ENCODE assay signal across 15 cellular contexts in genomic region chr3:21540265-21540664, GRCh38.
A peak's percentile ranks its signal among the peaks of the same experiment; 100 is the strongest.
DNase-seq lines count a peak whose midpoint lies in the region; TF ChIP-seq lines count a peak whose summit lies in the region.
"Had no signal": no experiment of that assay in that cellular context is flagged by ENCODE, and none has a peak within 500 bp of the region (broad histone marks: within the 10 kb centered on the region; RNA-seq: fewer than 3 reads in every experiment).

No MANE protein-coding gene starts in this region.

- H3K4me2 ChIP-seq in BLaER1 (peak overlapping the region; percentile 87), neural cell (ENCODE audit: low read length) (no peak overlapping the region), smooth muscle cell (no peak overlapping the region)
- H3K4me2 ChIP-seq: A549 had no signal

- DNase-seq in NCI-H526 treated with DMSO at 0.1 percent for 48 hours (lab: John Stamatoyannopoulos, UW) (peak; percentile 45), smooth muscle cell (lab: John Stamatoyannopoulos, UW; ENCODE audit: unreplicated experiment) (no peak), germinal center (ENCODE audit: low spot score) (no peak)
- DNase-seq: AML-193; Caco-2; Calu3; CD4-positive, alpha-beta T cell; CD8-positive, alpha-beta T cell; DMS79 treated with DMSO at 0.1 percent for 48 hours; GF-D8 had no signal

- TF ChIP-seq CTCF in neural cell (IDR thresholded peaks at IDR 0.05; ENCODE audit: poor library complexity, severe bottlenecking) (no peak), smooth muscle cell (IDR thresholded peaks at IDR 0.05; ENCODE audit: borderline replicate concordance, insufficient read depth, poor library complexity, severe bottlenecking) (no peak)

- peak overlapping the region; percentile 52 for H3K4me3 ChIP-seq in BLaER1
- no peak overlapping the region for H3K4me3 ChIP-seq in neural cell (ENCODE audit: low read length)
- no peak overlapping the region for H3K4me3 ChIP-seq in smooth muscle cell
- H3K4me3 ChIP-seq: A549 had no signal

- H3K36me3 ChIP-seq in BLaER1 (no peaks in the 10 kb centered on the region), neural cell (ENCODE audit: insufficient read depth, low read length) (no peaks in the 10 kb centered on the region), smooth muscle cell (ENCODE audit: low read depth) (no peaks in the 10 kb centered on the region)

- WGBS in smooth muscle cell (ENCODE audit: low lambda C conversion rate): 91% methylated on average over 6 of the region's 6 CpGs

- TF ChIP-seq EP300 in neural cell (conservative IDR thresholded peaks at IDR 0.05; ENCODE audit: poor library complexity, severe bottlenecking): peak; percentile 87

- no peaks in the 10 kb centered on the region for H4K20me1 ChIP-seq in BLaER1
- H4K20me1 ChIP-seq in neural cell (ENCODE audit: insufficient read depth): no peaks in the 10 kb centered on the region
- no peaks in the 10 kb centered on the region for H4K20me1 ChIP-seq in smooth muscle cell (ENCODE audit: low read depth)

- H3K9me2 ChIP-seq in neural cell (ENCODE audit: insufficient read depth, low read length): no peaks in the 10 kb centered on the region

- H3K9me3 ChIP-seq in BLaER1: peaks cover 20% of the 10 kb centered on the region; the same call in 1 of the 2 replicates
- H3K9me3 ChIP-seq in neural cell (ENCODE audit: low read length): no peaks in the 10 kb centered on the region
- H3K9me3 ChIP-seq in smooth muscle cell (replicated peaks; ENCODE audit: low read depth): no peaks in the 10 kb centered on the region
- H3K9me3 ChIP-seq: A549, Caco-2 had no signal

- H2AFZ ChIP-seq in neural cell (ENCODE audit: low read depth, low read length) (no peak overlapping the region), smooth muscle cell (ENCODE audit: low read depth) (no peak overlapping the region)

- peak overlapping the region; percentile 84 for H3K27ac ChIP-seq in BLaER1
- no peak overlapping the region for H3K27ac ChIP-seq in neural cell (ENCODE audit: low read length)
- no peak overlapping the region for H3K27ac ChIP-seq in smooth muscle cell (ENCODE audit: low read depth)
- H3K27ac ChIP-seq: 22Rv1, A549, C4-2B had no signal

- peak overlapping the region; percentile 68 for H3K9ac ChIP-seq in BLaER1
- no peak overlapping the region for H3K9ac ChIP-seq in neural cell (ENCODE audit: low read length)
- H3K9ac ChIP-seq in smooth muscle cell (ENCODE audit: low read depth): no peak overlapping the region

- H3K4me1 ChIP-seq in BLaER1 (peaks cover 58% of the 10 kb centered on the region), smooth muscle cell (ENCODE audit: low read depth) (no peaks in the 10 kb centered on the region)
- H3K4me1 ChIP-seq: A549, Caco-2 had no signal

- H3F3A ChIP-seq in neural cell (ENCODE audit: insufficient read depth, low read length, poor library complexity, severe bottlenecking) (peaks cover 4% of the 10 kb centered on the region), smooth muscle cell (ENCODE audit: low read depth) (no peaks in the 10 kb centered on the region)

- TF ChIP-seq RAD21 in neural cell (conservative IDR thresholded peaks at IDR 0.05): no peak

- H3K27me3 ChIP-seq in BLaER1 (no peaks in the 10 kb centered on the region), neural cell (ENCODE audit: insufficient read depth, low read depth, low read length) (no peaks in the 10 kb centered on the region), smooth muscle cell (ENCODE audit: low read depth) (peaks cover 3% of the 10 kb centered on the region)

- H3K79me2 ChIP-seq in neural cell (replicated peaks; ENCODE audit: insufficient read depth, low read length) (no peaks in the 10 kb centered on the region), smooth muscle cell (ENCODE audit: low read depth) (no peaks in the 10 kb centered on the region)

TF ChIP-seq in neural cell, 6 proteins besides CTCF, POLR2A, EP300 and RAD21:
- no peak for TF ChIP-seq EZH2 (IDR thresholded peaks at IDR 0.05; ENCODE audit: borderline replicate concordance, insufficient read depth, low read length, poor library complexity, severe bottlenecking)
- peak; percentile 23 for TF ChIP-seq SMC3 (conservative IDR thresholded peaks at IDR 0.05; ENCODE audit: poor library complexity)
- peak; percentile 76 for TF ChIP-seq POLR2AphosphoS5 (IDR thresholded peaks at IDR 0.05)
